14 cellular contexts compared by ENCODE assay signal in the genomic region with DNA sequence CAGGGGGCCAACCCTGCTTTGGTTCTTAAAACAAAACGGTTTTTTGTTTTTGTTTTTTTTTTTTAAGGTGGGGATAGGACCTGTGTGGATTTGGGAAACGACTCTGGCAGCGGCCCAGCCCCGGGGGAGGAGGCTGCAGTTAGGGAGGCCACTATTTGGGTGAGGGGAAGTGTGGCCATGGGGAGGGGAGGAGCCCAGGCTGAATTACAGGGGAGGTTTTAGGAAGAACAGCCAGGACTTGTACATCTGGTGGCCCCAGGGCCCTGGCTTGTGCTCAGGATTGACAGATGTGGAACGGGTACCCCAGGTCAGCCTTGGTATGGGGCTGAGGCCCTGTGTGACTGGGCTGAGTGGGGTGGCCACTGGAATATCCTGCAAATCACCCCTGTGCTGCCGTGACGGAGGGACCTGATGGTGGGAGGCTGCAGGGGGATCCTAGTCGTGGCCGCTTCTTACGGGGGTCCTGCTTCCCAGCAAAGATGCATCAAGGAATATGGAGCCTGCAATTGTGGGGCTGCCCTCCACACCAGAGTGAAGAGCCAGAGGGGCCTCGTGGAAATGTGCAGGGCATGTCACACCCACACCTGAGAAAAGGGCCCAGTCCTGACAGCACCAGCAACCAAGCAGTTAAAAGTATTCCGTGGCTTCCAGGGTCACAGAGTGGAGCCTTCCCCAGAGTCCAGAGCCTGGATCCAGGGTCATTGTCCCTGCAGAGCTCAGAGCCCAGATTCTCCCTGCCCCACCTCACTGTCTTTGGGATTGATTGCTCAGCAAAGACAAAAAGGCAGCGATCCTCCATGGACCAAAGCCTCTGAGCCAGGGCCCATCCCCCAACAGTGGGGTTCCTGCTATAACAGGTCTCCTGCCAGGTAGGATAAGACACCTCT. TPM values are rescaled to one million over a fixed set of nuclear protein-coding genes. Genes with fewer than 3 reads are reported as not detected.
DNase-seq lines count a peak whose midpoint lies in the region; ATAC-seq and TF ChIP-seq lines count a peak whose summit lies in the region.
"Had no signal": no experiment of that assay in that cellular context is flagged by ENCODE, and none has a peak within 500 bp of the region (broad histone marks: within the 10 kb centered on the region; RNA-seq: fewer than 3 reads in every experiment).

No MANE protein-coding gene starts in this region.

- H3K9ac ChIP-seq in trophoblast cell (ENCODE audit: low read length), result no peak overlapping the region

- H4K8ac ChIP-seq in trophoblast cell (ENCODE audit: low read depth, low read length), result peak overlapping the region; percentile 5

- H3K36me3 Mint-ChIP-seq in immature natural killer cell, result no peaks in the 10 kb centered on the region
- H3K36me3 Mint-ChIP-seq: stimulated activated naive B cell treated with anti-CD40 and anti-IgM and Interleukin-4, amounts not matched to agents 10 μg/mL and 1 μg/mL and 100 μg/mL, for 72 hours had no signal

- no peak overlapping the region for H4K91ac ChIP-seq in trophoblast cell (ENCODE audit: low read depth, low read length)

- H3K4me1 Mint-ChIP-seq in immature natural killer cell, result peaks cover 18 to 20% of the 10 kb centered on the region in 2 donors

- H3K36me3 ChIP-seq in HEK293 (ENCODE audit: control insufficient read depth in 2 of 2, insufficient read depth in 1 of 2, low read length in 2 of 2) (no peaks in the 10 kb centered on the region), trophoblast cell (ENCODE audit: control insufficient read depth in 1 of 2, insufficient read depth in 2 of 2, low read length in 2 of 2) (no peaks in the 10 kb centered on the region)

- no peak overlapping the region for H3K4ac ChIP-seq in trophoblast cell (ENCODE audit: low read depth, low read length)

- no peak overlapping the region for H2AK5ac ChIP-seq in trophoblast cell (ENCODE audit: low read length)

- CTCF ChIA-PET in HEK293 (lab: Yijun Ruan, JAX), result interaction anchor here (1.9 to 7.2 kb wide), 3 partner anchors 24 to 26 kb away, joined by 11 to 101 read pairs (median 14); no protein-coding TSS in a partner anchor
- CTCF ChIA-PET in RWPE1 (lab: Yijun Ruan, JAX), result no interaction called here

- TF ChIP-seq CTCF in HEK293 (tag by site-specific recombination; IDR thresholded peaks at IDR 0.05), result no peak
- TF ChIP-seq CTCF in RWPE1 (conservative IDR thresholded peaks at IDR 0.05; ENCODE audit: low read depth), result no peak

- intact Hi-C loops in right cardiac atrium (cut with DNase I), result no loop called here

- H3K4me1 ChIP-seq in HEK293 (ENCODE audit: control insufficient read depth, insufficient read depth, low read length) (peaks cover 5% of the 10 kb centered on the region), right cardiac atrium (ENCODE audit: control insufficient read depth, insufficient read depth, low read length) (peaks cover 5% of the 10 kb centered on the region), trophoblast cell (ENCODE audit: control insufficient read depth in 1 of 2, insufficient read depth in 2 of 2, low read length in 2 of 2) (peaks cover 7 to 8% of the 10 kb centered on the region in 2 experiments)

- POLR2A ChIA-PET in HEK293 (lab: Yijun Ruan, JAX) (no interaction called here), RWPE1 (lab: Yijun Ruan, JAX; ENCODE audit: low non-redundant PET) (no interaction called here)

- H3K27ac Mint-ChIP-seq in immature natural killer cell, result no peak overlapping the region
- H3K27ac Mint-ChIP-seq: B cell; stimulated activated naive B cell treated with anti-CD40 and anti-IgM and Interleukin-4, amounts not matched to agents 10 μg/mL and 1 μg/mL and 100 μg/mL, for 72 hours had no signal

- DNase-seq in RWPE1 (ENCODE audit: low spot score) (no peak), right cardiac atrium (peak in 2 of 3 donors; percentile 43 to 55), trophoblast cell (no peak), immature natural killer cell (no peak), nucleus accumbens (lab: John Stamatoyannopoulos, UW) (no peak)
- DNase-seq: activated CD4-positive, alpha-beta T cell treated with anti-CD3 and anti-CD28 coated beads, Interleukin-2, amount 50 U/mL, for 1 hour; activated T-cell treated with anti-CD3 and anti-CD28 coated beads, Interleukin-2, amount 50 U/mL, for 48 hours; NCI-H774; RPMI8226; stimulated activated naive B cell treated with anti-CD40 and anti-IgM and Interleukin-4, amounts not matched to agents 10 μg/mL and 1 μg/mL and 100 μg/mL, for 72 hours; T-helper 9 cell had no signal

- no peak overlapping the region for H3K4me2 ChIP-seq in trophoblast cell (ENCODE audit: low read length)

- 67% methylated on average over 13 of the region's 13 CpGs for WGBS in right cardiac atrium
- WGBS in trophoblast cell (ENCODE audit: extremely low coverage, insufficient coverage, insufficient read length), result no CpG with 5 or more reads among the region's 13 CpGs

- H2BK5ac ChIP-seq in trophoblast cell (ENCODE audit: low read depth, low read length, poor library complexity), result no peak overlapping the region

- H3K27me3 Mint-ChIP-seq in immature natural killer cell (ENCODE audit: low read depth in 3 of 3), result peaks cover 2 to 10% (median 8%) of the 10 kb centered on the region in 3 donors

- no peak overlapping the region for H2AFZ ChIP-seq in trophoblast cell (ENCODE audit: insufficient read depth, low read length, poor library complexity)

- H3K9me3 Mint-ChIP-seq in immature natural killer cell, result no peaks in the 10 kb centered on the region
- H3K9me3 Mint-ChIP-seq: stimulated activated naive B cell treated with anti-CD40 and anti-IgM and Interleukin-4, amounts not matched to agents 10 μg/mL and 1 μg/mL and 100 μg/mL, for 72 hours had no signal

- H3K27ac ChIP-seq in HEK293 (ENCODE audit: extremely low read depth, low read depth, low read length), result no peak overlapping the region
- peak overlapping the region; percentile 59 for H3K27ac ChIP-seq in RWPE1
- H3K27ac ChIP-seq in right cardiac atrium (ENCODE audit: low read length), result no peak overlapping the region
- no peak overlapping the region for H3K27ac ChIP-seq in trophoblast cell (ENCODE audit: low read depth, low read length)

- H3K4me3 ChIP-seq in HEK293 (ENCODE audit: low read depth, low read length) (no peak overlapping the region), right cardiac atrium (ENCODE audit: low read length) (no peak overlapping the region), trophoblast cell (ENCODE audit: low read depth, low read length) (no peak overlapping the region)

- ATAC-seq in right cardiac atrium (no peak), HG03354 (IDR thresholded peaks at IDR 0.05; ENCODE audit: poor library complexity, severe bottlenecking, unreplicated experiment) (no peak)
- ATAC-seq: stimulated activated naive B cell treated with anti-CD40 and anti-IgM and Interleukin-4, amounts not matched to agents 10 μg/mL and 1 μg/mL and 100 μg/mL, for 72 hours had no signal

- H3K9me3 ChIP-seq in HEK293 (ENCODE audit: control insufficient read depth, insufficient read depth, low read depth, low read length) (no peaks in the 10 kb centered on the region), right cardiac atrium (ENCODE audit: control insufficient read depth, low read length) (no peaks in the 10 kb centered on the region), trophoblast cell (ENCODE audit: insufficient read depth, low read depth, low read length) (peaks cover 4% of the 10 kb centered on the region)

- H3K23ac ChIP-seq in trophoblast cell (ENCODE audit: low read length), result no peak overlapping the region

- no peak overlapping the region for H3K4me3 Mint-ChIP-seq in immature natural killer cell
- H3K4me3 Mint-ChIP-seq: B cell; stimulated activated naive B cell treated with anti-CD40 and anti-IgM and Interleukin-4, amounts not matched to agents 10 μg/mL and 1 μg/mL and 100 μg/mL, for 72 hours had no signal

- peaks cover 3% of the 10 kb centered on the region for H3K79me1 ChIP-seq in trophoblast cell (ENCODE audit: low read length)

- no peak overlapping the region for H2BK12ac ChIP-seq in trophoblast cell (ENCODE audit: low read length)

- no peak overlapping the region for H4K12ac ChIP-seq in trophoblast cell (ENCODE audit: low read depth, low read length)

- no peak overlapping the region for H3K18ac ChIP-seq in trophoblast cell (ENCODE audit: low read length)

- H3K79me2 ChIP-seq in trophoblast cell (ENCODE audit: control insufficient read depth, insufficient read depth, low read length, poor library complexity), result peaks cover 3% of the 10 kb centered on the region

- no peak overlapping the region for H2BK120ac ChIP-seq in trophoblast cell (ENCODE audit: insufficient read depth, low read length, poor library complexity)

- H3K27me3 ChIP-seq in right cardiac atrium (ENCODE audit: control insufficient read depth, insufficient read depth) (no peaks in the 10 kb centered on the region), trophoblast cell (ENCODE audit: insufficient read depth, low read length) (peaks cover 15% of the 10 kb centered on the region)

- no peak overlapping the region for H3K14ac ChIP-seq in trophoblast cell (ENCODE audit: low read length)

TF ChIP-seq in HEK293, 187 proteins besides CTCF, POLR2A, EP300 and RAD21 (continues in another document):
- TF ChIP-seq GLIS1 (tag by site-specific recombination; IDR thresholded peaks at IDR 0.05), result peak; percentile 82
- TF ChIP-seq, protein P1, sequence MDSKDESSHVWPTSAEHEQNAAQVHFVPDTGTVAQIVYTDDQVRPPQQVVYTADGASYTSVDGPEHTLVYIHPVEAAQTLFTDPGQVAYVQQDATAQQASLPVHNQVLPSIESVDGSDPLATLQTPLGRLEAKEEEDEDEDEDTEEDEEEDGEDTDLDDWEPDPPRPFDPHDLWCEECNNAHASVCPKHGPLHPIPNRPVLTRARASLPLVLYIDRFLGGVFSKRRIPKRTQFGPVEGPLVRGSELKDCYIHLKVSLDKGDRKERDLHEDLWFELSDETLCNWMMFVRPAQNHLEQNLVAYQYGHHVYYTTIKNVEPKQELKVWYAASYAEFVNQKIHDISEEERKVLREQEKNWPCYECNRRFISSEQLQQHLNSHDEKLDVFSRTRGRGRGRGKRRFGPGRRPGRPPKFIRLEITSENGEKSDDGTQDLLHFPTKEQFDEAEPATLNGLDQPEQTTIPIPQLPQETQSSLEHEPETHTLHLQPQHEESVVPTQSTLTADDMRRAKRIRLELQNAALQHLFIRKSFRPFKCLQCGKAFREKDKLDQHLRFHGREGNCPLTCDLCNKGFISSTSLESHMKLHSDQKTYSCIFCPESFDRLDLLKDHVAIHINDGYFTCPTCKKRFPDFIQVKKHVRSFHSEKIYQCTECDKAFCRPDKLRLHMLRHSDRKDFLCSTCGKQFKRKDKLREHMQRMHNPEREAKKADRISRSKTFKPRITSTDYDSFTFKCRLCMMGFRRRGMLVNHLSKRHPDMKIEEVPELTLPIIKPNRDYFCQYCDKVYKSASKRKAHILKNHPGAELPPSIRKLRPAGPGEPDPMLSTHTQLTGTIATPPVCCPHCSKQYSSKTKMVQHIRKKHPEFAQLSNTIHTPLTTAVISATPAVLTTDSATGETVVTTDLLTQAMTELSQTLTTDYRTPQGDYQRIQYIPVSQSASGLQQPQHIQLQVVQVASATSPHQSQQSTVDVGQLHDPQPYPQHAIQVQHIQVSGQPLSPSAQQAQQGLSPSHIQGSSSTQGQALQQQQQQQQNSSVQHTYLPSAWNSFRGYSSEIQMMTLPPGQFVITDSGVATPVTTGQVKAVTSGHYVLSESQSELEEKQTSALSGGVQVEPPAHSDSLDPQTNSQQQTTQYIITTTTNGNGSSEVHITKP (tag by site-specific recombination; IDR thresholded peaks at IDR 0.05), result peak; percentile 7; the same call in 1 of the 2 replicates

RNA-seq across cellular contexts. Expression of gene WNT7B, which starts 55.2 kb away (rescaled TPM):
- total RNA-seq in right cardiac atrium, result not detected
- polyA plus RNA-seq in right cardiac atrium, result not detected
- polyA plus RNA-seq in trophoblast cell (2013), result 5.9 and 6.1 TPM in 2 replicates
- polyA plus RNA-seq in immature natural killer cell, result not detected

Comparison
In these comparisons a context has a peak if more than half of its experiments do, and no peak if none do; other contexts are left out.
1. DNase-seq: peak in right cardiac atrium (2 of 3); none in RWPE1 (single experiment), trophoblast cell (0 of 2), immature natural killer cell (0 of 3) and nucleus accumbens (0 of 56).